Comparison of ENCODE assay signal across 16 cellular contexts in genomic region chr4:11467931-11468330, GRCh38. TPM values are rescaled to one million over a fixed set of nuclear protein-coding genes. Genes with fewer than 3 reads are reported as not detected.
"Had no signal": no experiment of that assay in that cellular context is flagged by ENCODE, and none has a peak within 500 bp of the region (broad histone marks: within the 10 kb centered on the region; RNA-seq: fewer than 3 reads in every experiment).

No MANE protein-coding gene starts in this region.

- H3K36me3 Mint-ChIP-seq: type B pancreatic cell had no signal

- H3K27me3 ChIP-seq: body of pancreas, esophagus squamous epithelium, testis had no signal

- H3K4me3 Mint-ChIP-seq: activated CD4-positive, alpha-beta memory T cell treated with anti-CD3 and anti-CD28 coated beads, Interleukin-2, amount 10 ng/mL, durations not matched to agents 7 days and 5 days; activated CD8-positive, alpha-beta memory T cell treated with anti-CD3 and anti-CD28 coated beads, Interleukin-2, amount 10 ng/mL, durations not matched to agents 7 days and 5 days; activated naive CD8-positive, alpha-beta T cell treated with anti-CD3 and anti-CD28 coated beads for 36 hours; effector memory CD8-positive, alpha-beta T cell; immature natural killer cell; type B pancreatic cell had no signal

- H3K27ac Mint-ChIP-seq: activated CD4-positive, alpha-beta memory T cell treated with anti-CD3 and anti-CD28 coated beads, Interleukin-2, amount 10 ng/mL, durations not matched to agents 7 days and 5 days; activated CD8-positive, alpha-beta memory T cell treated with anti-CD3 and anti-CD28 coated beads, Interleukin-2, amount 10 ng/mL, durations not matched to agents 7 days and 5 days; activated naive CD8-positive, alpha-beta T cell treated with anti-CD3 and anti-CD28 coated beads for 36 hours; progenitor cell of endocrine pancreas had no signal

- H3K9me3 Mint-ChIP-seq: immature natural killer cell, type B pancreatic cell had no signal

- H3K4me3 ChIP-seq: body of pancreas, esophagus squamous epithelium, left ventricle myocardium inferior, testis had no signal

- DNase-seq: activated CD4-positive, alpha-beta memory T cell treated with anti-CD3 and anti-CD28 coated beads, Interleukin-2, amount 10 ng/mL, durations not matched to agents 7 days and 5 days; activated CD4-positive, alpha-beta T cell treated with anti-CD3 and anti-CD28 coated beads for 48 hours; activated CD4-positive, CD25-positive, alpha-beta regulatory T cell; activated CD8-positive, alpha-beta memory T cell treated with anti-CD3 and anti-CD28 coated beads, Interleukin-2, amount 10 ng/mL, durations not matched to agents 7 days and 5 days; activated naive CD8-positive, alpha-beta T cell treated with anti-CD3 and anti-CD28 coated beads for 36 hours; body of pancreas; dermis blood vessel endothelial cell; effector memory CD8-positive, alpha-beta T cell; esophagus squamous epithelium; immature natural killer cell; kidney glomerular epithelial cell; left ventricle myocardium inferior; T-helper 9 cell; testis had no signal

- H3K9me3 ChIP-seq: body of pancreas, esophagus squamous epithelium, left ventricle myocardium inferior, testis had no signal

- H3K4me1 ChIP-seq: body of pancreas, left ventricle myocardium inferior, testis had no signal

- H3K27ac ChIP-seq: body of pancreas, esophagus squamous epithelium, left ventricle myocardium inferior, testis had no signal

- ATAC-seq: activated CD8-positive, alpha-beta memory T cell treated with anti-CD3 and anti-CD28 coated beads, Interleukin-2, amount 10 ng/mL, durations not matched to agents 7 days and 5 days; body of pancreas; effector memory CD8-positive, alpha-beta T cell had no signal

- H3K36me3 ChIP-seq: esophagus squamous epithelium, left ventricle myocardium inferior had no signal

- H3K27me3 Mint-ChIP-seq: activated naive CD8-positive, alpha-beta T cell treated with anti-CD3 and anti-CD28 coated beads for 36 hours; effector memory CD8-positive, alpha-beta T cell; progenitor cell of endocrine pancreas; type B pancreatic cell had no signal

RNA-seq across cellular contexts. Expression of gene HS3ST1, which starts 39.2 kb away (rescaled TPM):
- total RNA-seq: activated CD4-positive, alpha-beta memory T cell treated with anti-CD3 and anti-CD28 coated beads, Interleukin-2, amount 10 ng/mL, durations not matched to agents 7 days and 5 days had no signal
